26 cellular contexts compared by ENCODE assay signal in the genomic region with DNA sequence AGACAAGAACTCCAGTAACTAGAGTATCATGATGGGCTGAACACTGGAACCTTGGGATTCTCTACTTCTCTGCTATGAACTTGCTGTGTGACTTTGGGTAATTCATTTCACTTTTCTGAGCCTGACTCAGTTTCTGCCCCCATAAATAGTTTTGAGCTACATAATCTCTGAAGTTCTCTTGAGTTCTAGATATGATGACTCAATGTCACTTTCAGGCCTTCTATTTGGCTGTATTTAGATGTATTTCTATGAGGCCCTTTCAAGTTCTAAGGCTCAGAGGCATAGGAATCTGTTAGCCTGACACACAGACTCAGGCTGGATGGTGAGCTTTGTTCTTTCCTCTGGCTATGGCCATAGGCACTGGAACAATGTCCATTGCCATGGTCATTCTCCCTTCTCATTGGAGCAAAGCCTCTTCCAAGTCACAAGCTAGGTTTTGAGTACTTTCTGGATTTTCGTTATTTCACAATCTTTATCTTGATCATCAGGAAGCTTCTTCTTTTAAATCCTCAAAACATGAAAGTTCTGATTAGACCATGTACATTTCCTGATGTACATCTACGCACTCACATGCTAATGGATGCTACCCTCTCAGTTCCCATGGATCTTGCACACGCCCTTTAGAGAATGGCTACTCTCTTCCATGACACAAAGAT.
"Had no signal": no experiment of that assay in that cellular context is flagged by ENCODE, and none has a peak within 500 bp of the region (broad histone marks: within the 10 kb centered on the region; RNA-seq: fewer than 3 reads in every experiment).

No MANE protein-coding gene starts in this region.

- H3K36me3 ChIP-seq: heart left ventricle, left ventricle myocardium inferior, upper lobe of left lung, vagina had no signal

- H3K4me1 Mint-ChIP-seq: activated naive CD4-positive, alpha-beta T cell treated with anti-CD3 and anti-CD28 coated beads, Interleukin-2, amount 50 U/mL, for 24 hours; central memory CD8-positive, alpha-beta T cell had no signal

- H3K27ac Mint-ChIP-seq: activated CD8-positive, alpha-beta memory T cell treated with anti-CD3 and anti-CD28 coated beads, Interleukin-2, amount 10 ng/mL, durations not matched to agents 7 days and 5 days; activated CD8-positive, alpha-beta T cell treated with anti-CD3 and anti-CD28 coated beads, Interleukin-2, amount 10 ng/mL, durations not matched to agents 7 days and 5 days; activated naive CD4-positive, alpha-beta T cell treated with anti-CD3 and anti-CD28 coated beads, Interleukin-2, amount 50 U/mL, for 24 hours; activated naive CD8-positive, alpha-beta T cell treated with anti-CD3 and anti-CD28 coated beads, Interleukin-2, amount 50 U/mL, for 24 hours; activated T-helper 2 cell treated with anti-CD3 and anti-CD28 coated beads, Interferon-gamma antibody, Interleukin-2, Interleukin-4, amounts not matched to agents 10 μg/mL and 5 μg/mL and 100 μg/mL, durations not matched to agents 14 hours and 24 hours and 36 hours; dendritic cell treated with granulocyte-macrophage colony-stimulating factor and Interleukin-4, amounts not matched to agents 40 ng/mL and 50 ng/mL, for 4 days; endodermal cell; natural killer cell treated with Interleukin-12 subunit alpha and Interleukin-12 subunit beta and Interleukin-15 and Interleukin-18, amount 100 ng/mL, for 72 hours; stimulated activated naive CD8-positive, alpha-beta T cell treated with anti-CD3 and anti-CD28 coated beads, Interleukin-15, Interleukin-2, amounts not matched to agents 100 ng/mL and 50 ng/mL, for 24 hours had no signal

- H3K27ac ChIP-seq: heart left ventricle, left ventricle myocardium inferior, upper lobe of left lung, vagina had no signal

- H3K4me3 Mint-ChIP-seq: activated CD8-positive, alpha-beta memory T cell treated with anti-CD3 and anti-CD28 coated beads, Interleukin-2, amount 10 ng/mL, durations not matched to agents 7 days and 5 days; activated CD8-positive, alpha-beta T cell treated with anti-CD3 and anti-CD28 coated beads, Interleukin-2, amount 10 ng/mL, durations not matched to agents 7 days and 5 days; activated naive CD4-positive, alpha-beta T cell treated with anti-CD3 and anti-CD28 coated beads, Interleukin-2, amount 50 U/mL, for 24 hours; activated naive CD8-positive, alpha-beta T cell treated with anti-CD3 and anti-CD28 coated beads, Interleukin-2, amount 50 U/mL, for 24 hours; central memory CD8-positive, alpha-beta T cell; dendritic cell treated with granulocyte-macrophage colony-stimulating factor and Interleukin-4, amounts not matched to agents 40 ng/mL and 50 ng/mL, for 4 days; endodermal cell; natural killer cell treated with Interleukin-12 subunit alpha and Interleukin-12 subunit beta and Interleukin-15 and Interleukin-18, amount 100 ng/mL, for 72 hours; stimulated activated naive CD8-positive, alpha-beta T cell treated with anti-CD3 and anti-CD28 coated beads, Interleukin-15, Interleukin-2, amounts not matched to agents 100 ng/mL and 50 ng/mL, for 24 hours had no signal

- H3K9me3 Mint-ChIP-seq: activated naive CD4-positive, alpha-beta T cell treated with anti-CD3 and anti-CD28 coated beads, Interleukin-2, amount 50 U/mL, for 24 hours; activated naive CD8-positive, alpha-beta T cell treated with anti-CD3 and anti-CD28 coated beads, Interleukin-2, amount 50 U/mL, for 24 hours; activated T-helper 2 cell treated with anti-CD3 and anti-CD28 coated beads, Interferon-gamma antibody, Interleukin-2, Interleukin-4, amounts not matched to agents 10 μg/mL and 5 μg/mL and 100 μg/mL, durations not matched to agents 14 hours and 24 hours and 36 hours; central memory CD8-positive, alpha-beta T cell; dendritic cell treated with granulocyte-macrophage colony-stimulating factor and Interleukin-4, amounts not matched to agents 40 ng/mL and 50 ng/mL, for 4 days; endodermal cell; natural killer cell treated with Interleukin-12 subunit alpha and Interleukin-12 subunit beta and Interleukin-15 and Interleukin-18, amount 100 ng/mL, for 72 hours; stimulated activated naive CD8-positive, alpha-beta T cell treated with anti-CD3 and anti-CD28 coated beads, Interleukin-15, Interleukin-2, amounts not matched to agents 100 ng/mL and 50 ng/mL, for 24 hours had no signal

- H3K9me3 ChIP-seq: heart left ventricle, left ventricle myocardium inferior, mucosa of descending colon, upper lobe of left lung, vagina had no signal

- FAIRE-seq: bronchial epithelial cell, islet of Langerhans had no signal

- DNase-seq: activated CD4-positive, CD25-positive, alpha-beta regulatory T cell; activated CD8-positive, alpha-beta memory T cell treated with anti-CD3 and anti-CD28 coated beads, Interleukin-2, amount 10 ng/mL, durations not matched to agents 7 days and 5 days; activated CD8-positive, alpha-beta T cell treated with anti-CD3 and anti-CD28 coated beads, Interleukin-2, amount 10 ng/mL, durations not matched to agents 7 days and 5 days; activated naive CD8-positive, alpha-beta T cell treated with anti-CD3 and anti-CD28 coated beads, Interleukin-2, amount 50 U/mL, for 24 hours; amygdala; endodermal cell; foreskin fibroblast; heart left ventricle; left ventricle myocardium inferior; mucosa of descending colon; posterior cingulate gyrus; right cardiac atrium; stimulated activated CD4-positive, alpha-beta T cell treated with anti-CD3 and anti-CD28 coated beads, Interleukin-2, amount 100 ng/mL, for 48 hours; substantia nigra; upper lobe of left lung had no signal

- H3K27me3 Mint-ChIP-seq: dendritic cell treated with granulocyte-macrophage colony-stimulating factor and Interleukin-4, amounts not matched to agents 40 ng/mL and 50 ng/mL, for 4 days; stimulated activated naive CD8-positive, alpha-beta T cell treated with anti-CD3 and anti-CD28 coated beads, Interleukin-15, Interleukin-2, amounts not matched to agents 100 ng/mL and 50 ng/mL, for 24 hours had no signal

- H3K27me3 ChIP-seq: heart left ventricle, upper lobe of left lung, vagina had no signal

- ATAC-seq: activated CD8-positive, alpha-beta memory T cell treated with anti-CD3 and anti-CD28 coated beads, Interleukin-2, amount 10 ng/mL, durations not matched to agents 7 days and 5 days; activated CD8-positive, alpha-beta T cell treated with anti-CD3 and anti-CD28 coated beads, Interleukin-2, amount 10 ng/mL, durations not matched to agents 7 days and 5 days; activated naive CD8-positive, alpha-beta T cell treated with anti-CD3 and anti-CD28 coated beads, Interleukin-2, amount 50 U/mL, for 24 hours; esophagus mucosa; heart left ventricle; mucosa of descending colon; natural killer cell treated with Interleukin-12 subunit alpha and Interleukin-12 subunit beta and Interleukin-15 and Interleukin-18, amount 100 ng/mL, for 72 hours; right cardiac atrium had no signal

- H3K4me3 ChIP-seq: heart left ventricle, left ventricle myocardium inferior, lung, mucosa of descending colon, upper lobe of left lung, vagina had no signal
